Comparison of ENCODE assay signal across 1 cellular context in the genomic region with DNA sequence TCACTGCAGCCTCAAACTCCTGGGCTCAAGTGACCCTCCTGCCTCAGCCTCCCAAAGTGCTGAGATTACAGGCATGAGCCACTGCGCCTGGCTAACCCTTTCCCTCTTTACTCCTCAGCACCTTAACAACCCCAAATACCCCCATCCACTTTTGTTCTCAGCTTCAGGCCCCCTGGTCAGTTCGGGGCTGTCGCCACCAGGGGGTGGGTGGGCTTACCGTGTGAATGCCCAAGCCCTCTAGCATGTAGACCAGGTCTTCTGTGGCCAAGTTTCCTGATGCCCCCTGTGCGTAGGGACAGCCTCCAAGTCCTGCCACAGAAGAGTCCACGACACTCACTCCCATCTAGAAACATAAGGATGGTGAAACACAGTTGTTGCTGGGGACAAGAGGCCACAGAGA.
TF ChIP-seq lines count a peak whose summit lies in the region.

No MANE protein-coding gene starts in this region.

TF ChIP-seq in IMR-90, 13 proteins besides CTCF, POLR2A, EP300 and RAD21 (continued from another document):
- TF ChIP-seq CEBPB (IDR thresholded peaks at IDR 0.05; ENCODE audit: low read depth, low read length): no peak
- TF ChIP-seq MAFK (IDR thresholded peaks at IDR 0.05; ENCODE audit: low read depth, low read length): no peak
- TF ChIP-seq, protein P1, sequence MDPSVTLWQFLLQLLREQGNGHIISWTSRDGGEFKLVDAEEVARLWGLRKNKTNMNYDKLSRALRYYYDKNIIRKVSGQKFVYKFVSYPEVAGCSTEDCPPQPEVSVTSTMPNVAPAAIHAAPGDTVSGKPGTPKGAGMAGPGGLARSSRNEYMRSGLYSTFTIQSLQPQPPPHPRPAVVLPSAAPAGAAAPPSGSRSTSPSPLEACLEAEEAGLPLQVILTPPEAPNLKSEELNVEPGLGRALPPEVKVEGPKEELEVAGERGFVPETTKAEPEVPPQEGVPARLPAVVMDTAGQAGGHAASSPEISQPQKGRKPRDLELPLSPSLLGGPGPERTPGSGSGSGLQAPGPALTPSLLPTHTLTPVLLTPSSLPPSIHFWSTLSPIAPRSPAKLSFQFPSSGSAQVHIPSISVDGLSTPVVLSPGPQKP (IDR thresholded peaks at IDR 0.05; ENCODE audit: borderline replicate concordance, low read depth, low read length): no peak
- no peak for TF ChIP-seq USF2 (IDR thresholded peaks at IDR 0.05; ENCODE audit: low read depth, low read length)
- no peak for TF ChIP-seq RCOR1 (IDR thresholded peaks at IDR 0.05; ENCODE audit: insufficient replicate concordance, low read length)
- TF ChIP-seq BHLHE40 (IDR thresholded peaks at IDR 0.05; ENCODE audit: low read depth, low read length): no peak
- no peak for TF ChIP-seq CHD1 (IDR thresholded peaks at IDR 0.05; ENCODE audit: low read depth, low read length)
- TF ChIP-seq MXI1 (IDR thresholded peaks at IDR 0.05; ENCODE audit: borderline replicate concordance, low read depth, low read length): no peak
- no peak for TF ChIP-seq SMC3 (IDR thresholded peaks at IDR 0.05; ENCODE audit: low read depth, low read length)
- TF ChIP-seq RFX5 (IDR thresholded peaks at IDR 0.05; ENCODE audit: low read depth, low read length): no peak
- TF ChIP-seq MAZ (IDR thresholded peaks at IDR 0.05; ENCODE audit: borderline replicate concordance, low read depth, low read length): no peak
- no peak for TF ChIP-seq NFE2L2 (IDR thresholded peaks at IDR 0.05; ENCODE audit: low read depth, low read length)
